Comparison of ENCODE assay signal across 8 cellular contexts in genomic region chr1:243101551-243102050, GRCh38.
DNase-seq lines count a peak whose midpoint lies in the region; ATAC-seq and TF ChIP-seq lines count a peak whose summit lies in the region.
"Not testable (repeated sequence)": the region's sequence is repeated elsewhere in the genome, so short reads cannot be mapped to it uniquely, and the experiment has no call there.

No MANE protein-coding gene starts in this region.

- H3K4me3 ChIP-seq in osteoblast (ENCODE audit: insufficient read depth, low read length): peak overlapping the region; percentile 65

- H3K27ac ChIP-seq in osteoblast (ENCODE audit: low read depth, low read length): not testable (repeated sequence)

- peak; percentile 76 for TF ChIP-seq POLR2A in erythroblast (IDR thresholded peaks at IDR 0.05; ENCODE audit: low read length)

- peak; percentile 96 for ATAC-seq in GM21825 (IDR thresholded peaks at IDR 0.05; ENCODE audit: unreplicated experiment)

- H3K4me2 ChIP-seq in osteoblast (ENCODE audit: insufficient read depth, low read length): peak overlapping the region; percentile 45

- H3K4me1 ChIP-seq in osteoblast (ENCODE audit: insufficient read depth, low read length): not testable (repeated sequence)

- DNase-seq in Daoy (ENCODE audit: low read depth) (peak; percentile 35), HuH-7 (ENCODE audit: low spot score) (peak; percentile 13), T1000 (lab: John Stamatoyannopoulos, UW) (peak; percentile 11), erythroblast (lab: John Stamatoyannopoulos, UW) (peak; percentile 91 to 92), osteoblast (ENCODE audit: insufficient read length, low spot score, missing footprints) (peak; percentile 62)
- DNase-seq in activated effector memory CD4-positive, alpha-beta T cell treated with anti-CD3 and anti-CD28 coated beads, Interleukin-2, amount 50 U/mL, for 16 hours: peak; percentile 91
- peak in 5 of 6 experiments; percentile 9 to 57 (median 34) for DNase-seq in stimulated activated naive CD4-positive, alpha-beta T cell (lab: John Stamatoyannopoulos, UW)

- not testable (repeated sequence) for TF ChIP-seq CTCF in osteoblast (IDR thresholded peaks at IDR 0.05; ENCODE audit: extremely low read depth, low read depth, low read length)

- H4K20me1 ChIP-seq in osteoblast (ENCODE audit: insufficient read depth, low read length): not testable (repeated sequence)

- not testable (repeated sequence) for H3K36me3 ChIP-seq in osteoblast (ENCODE audit: insufficient read depth, low read length)

- peak overlapping the region; percentile 76 for H2AFZ ChIP-seq in osteoblast (ENCODE audit: low read length)

- not testable (repeated sequence) for H3K27me3 ChIP-seq in osteoblast (ENCODE audit: insufficient read depth, low read length)

- not testable (repeated sequence) for H3K9me3 ChIP-seq in osteoblast (ENCODE audit: low read depth, low read length)

- H3K79me2 ChIP-seq in osteoblast (ENCODE audit: insufficient read depth, low read length): not testable (repeated sequence)

Comparison
In these comparisons a context has a peak if more than half of its experiments do, and no peak if none do; other contexts are left out.
1. DNase-seq: peak in every context shown above with its lines; median percentile 92 in erythroblast; 91 in activated effector memory CD4-positive, alpha-beta T cell treated with anti-CD3 and anti-CD28 coated beads, Interleukin-2, amount 50 U/mL, for 16 hours; 62 in osteoblast; 35 in Daoy; 34 in stimulated activated naive CD4-positive, alpha-beta T cell; 13 in HuH-7; 11 in T1000.